ENCODE assay signal across 8 cellular contexts in the genomic region with DNA sequence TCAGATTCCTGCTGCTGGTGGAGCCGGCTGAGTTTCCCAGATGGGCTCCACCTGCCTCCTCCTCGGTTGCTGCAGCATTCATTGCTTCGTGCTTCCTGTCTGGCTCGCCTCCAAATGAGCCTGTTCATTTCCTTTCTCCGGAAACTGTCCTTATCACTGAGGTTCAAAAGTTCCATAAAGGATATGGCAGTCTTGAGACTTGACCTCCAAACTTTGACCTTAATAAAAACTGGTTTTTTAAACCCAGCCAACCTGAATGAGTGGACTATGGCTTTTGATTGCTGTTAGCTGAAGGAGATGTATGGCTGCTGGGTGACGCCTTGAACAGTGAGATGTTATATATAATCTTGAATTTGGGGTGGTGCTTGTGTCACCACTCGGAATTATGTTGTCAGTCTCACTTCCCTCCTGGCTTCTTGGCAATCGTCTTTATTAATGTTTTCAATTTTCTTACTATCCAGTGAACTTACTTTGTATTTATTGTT.
A peak's percentile ranks its signal among the peaks of the same experiment; 100 is the strongest.
DNase-seq lines count a peak whose midpoint lies in the region; ATAC-seq and TF ChIP-seq lines count a peak whose summit lies in the region.

No MANE protein-coding gene starts in this region.

- no peaks in the 10 kb centered on the region for H3K27me3 ChIP-seq in CD4-positive, alpha-beta T cell (ENCODE audit: control insufficient read depth, insufficient read depth, low read length)

- H3K36me3 Mint-ChIP-seq in CD4-positive, alpha-beta T cell (ENCODE audit: low read depth) = peaks cover 30% of the 10 kb centered on the region

- no peak for ATAC-seq in CD4-positive, alpha-beta T cell (ENCODE audit: poor library complexity)

- no peak overlapping the region for H3K4me3 ChIP-seq in epithelial cell of esophagus (ENCODE audit: low read length)
- H3K4me3 ChIP-seq in skin epidermis = no peak overlapping the region

- no peaks in the 10 kb centered on the region for H3K9me3 Mint-ChIP-seq in CD4-positive, alpha-beta T cell

- no peaks in the 10 kb centered on the region for H3K9me3 ChIP-seq in CD4-positive, alpha-beta T cell (ENCODE audit: control insufficient read depth, low read length)

- POLR2A ChIA-PET in CD4-positive, alpha-beta T cell (lab: Charles Lee) = interaction anchor here (0.6 to 34.4 kb wide), 6 partner anchors 8 to 63 kb away, joined by 3 to 808 read pairs (median 14); a partner anchor contains a TSS

- peak in 4 of 10 experiments; percentile 38 to 48 (median 42) for DNase-seq in CD4-positive, alpha-beta T cell
- DNase-seq in M059J (ENCODE audit: low read depth) = peak; percentile 52
- DNase-seq in T-helper 1 cell = peak in 3 of 5 donors; percentile 15 to 43 (median 42)
- peak; percentile 52 for DNase-seq in epithelial cell of esophagus (ENCODE audit: low read depth)
- no peak for DNase-seq in midbrain (lab: John Stamatoyannopoulos, UW)
- no peak for DNase-seq in GM10266 (ENCODE audit: extremely low spot score)
- DNase-seq in ecto neural progenitor cell (ENCODE audit: low spot score) = no peak

- TF ChIP-seq CTCF in CD4-positive, alpha-beta T cell (IDR thresholded peaks at IDR 0.05) = no peak
- no peak for TF ChIP-seq CTCF in epithelial cell of esophagus (IDR thresholded peaks at IDR 0.05; ENCODE audit: insufficient read depth, low read depth, low read length, missing control alignments)
- TF ChIP-seq CTCF in GM10266 (IDR thresholded peaks at IDR 0.05; ENCODE audit: control insufficient read depth, insufficient read depth, low read depth, missing control alignments) = no peak

- H3K4me3 Mint-ChIP-seq in CD4-positive, alpha-beta T cell = peak overlapping the region; percentile 82

- peak overlapping the region; percentile 98 for H3K27ac Mint-ChIP-seq in CD4-positive, alpha-beta T cell

- intact Hi-C loops in CD4-positive, alpha-beta T cell (cut with DNase I, micrococcal nuclease) = loop anchor here in 1 of 2 experiments (10.0 kb wide), 1 partner anchor 218 kb away; a partner anchor contains a TSS

- peaks cover 88% of the 10 kb centered on the region for H3K4me1 Mint-ChIP-seq in CD4-positive, alpha-beta T cell (ENCODE audit: low read depth)

- CTCF ChIA-PET in CD4-positive, alpha-beta T cell (lab: Charles Lee) = interaction anchor here (1.8 kb wide), 1 partner anchor 25 kb away, joined by 6 read pairs; no protein-coding TSS in a partner anchor

- H3K27ac ChIP-seq in CD4-positive, alpha-beta T cell (ENCODE audit: low read depth, low read length) = peak overlapping the region; percentile 91
- peak overlapping the region in 19 of 21 experiments; percentile 10 to 95 (median 60) for H3K27ac ChIP-seq in skin epidermis

- H3K27me3 Mint-ChIP-seq in CD4-positive, alpha-beta T cell = no peaks in the 10 kb centered on the region

Comparison
In these comparisons a context has a peak if more than half of its experiments do, and no peak if none do; other contexts are left out.
1. DNase-seq: peak in M059J (single experiment), T-helper 1 cell (3 of 5) and epithelial cell of esophagus (single experiment); none in midbrain (single experiment), GM10266 (single experiment) and ecto neural progenitor cell (single experiment).